In the genomic region with DNA sequence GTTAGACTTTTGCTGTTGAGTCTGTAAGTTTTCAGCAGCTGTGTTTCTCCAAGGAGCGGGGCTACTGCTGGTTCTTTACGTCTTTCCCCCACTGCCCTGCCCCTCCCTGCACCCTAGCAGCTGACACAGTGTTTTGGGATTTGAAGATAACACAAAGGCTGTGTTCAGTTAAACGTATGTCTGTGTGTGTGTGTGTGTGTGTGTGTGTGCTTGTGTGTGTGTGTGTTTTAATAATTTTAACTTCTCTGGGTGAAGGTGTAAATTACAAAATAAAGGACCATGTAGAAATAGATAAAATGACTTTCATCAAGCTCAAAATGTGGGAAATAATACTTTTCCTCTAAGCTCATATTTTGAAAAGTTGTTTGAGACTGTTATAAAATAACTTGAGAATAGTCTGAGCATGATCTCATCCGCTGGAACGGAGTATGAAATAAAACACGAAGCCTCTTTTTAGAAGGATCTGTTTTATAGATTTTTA, we compare ENCODE assay signal across 1 cellular context.
TF ChIP-seq lines count a peak whose summit lies in the region.

No MANE protein-coding gene starts in this region.

TF ChIP-seq in H1, 55 proteins besides CTCF, POLR2A, EP300 and RAD21:
- no peak for TF ChIP-seq SAP30 (IDR thresholded peaks at IDR 0.05; ENCODE audit: insufficient read depth, insufficient replicate concordance, low read length)
- no peak for TF ChIP-seq EZH2 (IDR thresholded peaks at IDR 0.05; ENCODE audit: low read depth, low read length, severe bottlenecking)
- TF ChIP-seq, protein P1, sequence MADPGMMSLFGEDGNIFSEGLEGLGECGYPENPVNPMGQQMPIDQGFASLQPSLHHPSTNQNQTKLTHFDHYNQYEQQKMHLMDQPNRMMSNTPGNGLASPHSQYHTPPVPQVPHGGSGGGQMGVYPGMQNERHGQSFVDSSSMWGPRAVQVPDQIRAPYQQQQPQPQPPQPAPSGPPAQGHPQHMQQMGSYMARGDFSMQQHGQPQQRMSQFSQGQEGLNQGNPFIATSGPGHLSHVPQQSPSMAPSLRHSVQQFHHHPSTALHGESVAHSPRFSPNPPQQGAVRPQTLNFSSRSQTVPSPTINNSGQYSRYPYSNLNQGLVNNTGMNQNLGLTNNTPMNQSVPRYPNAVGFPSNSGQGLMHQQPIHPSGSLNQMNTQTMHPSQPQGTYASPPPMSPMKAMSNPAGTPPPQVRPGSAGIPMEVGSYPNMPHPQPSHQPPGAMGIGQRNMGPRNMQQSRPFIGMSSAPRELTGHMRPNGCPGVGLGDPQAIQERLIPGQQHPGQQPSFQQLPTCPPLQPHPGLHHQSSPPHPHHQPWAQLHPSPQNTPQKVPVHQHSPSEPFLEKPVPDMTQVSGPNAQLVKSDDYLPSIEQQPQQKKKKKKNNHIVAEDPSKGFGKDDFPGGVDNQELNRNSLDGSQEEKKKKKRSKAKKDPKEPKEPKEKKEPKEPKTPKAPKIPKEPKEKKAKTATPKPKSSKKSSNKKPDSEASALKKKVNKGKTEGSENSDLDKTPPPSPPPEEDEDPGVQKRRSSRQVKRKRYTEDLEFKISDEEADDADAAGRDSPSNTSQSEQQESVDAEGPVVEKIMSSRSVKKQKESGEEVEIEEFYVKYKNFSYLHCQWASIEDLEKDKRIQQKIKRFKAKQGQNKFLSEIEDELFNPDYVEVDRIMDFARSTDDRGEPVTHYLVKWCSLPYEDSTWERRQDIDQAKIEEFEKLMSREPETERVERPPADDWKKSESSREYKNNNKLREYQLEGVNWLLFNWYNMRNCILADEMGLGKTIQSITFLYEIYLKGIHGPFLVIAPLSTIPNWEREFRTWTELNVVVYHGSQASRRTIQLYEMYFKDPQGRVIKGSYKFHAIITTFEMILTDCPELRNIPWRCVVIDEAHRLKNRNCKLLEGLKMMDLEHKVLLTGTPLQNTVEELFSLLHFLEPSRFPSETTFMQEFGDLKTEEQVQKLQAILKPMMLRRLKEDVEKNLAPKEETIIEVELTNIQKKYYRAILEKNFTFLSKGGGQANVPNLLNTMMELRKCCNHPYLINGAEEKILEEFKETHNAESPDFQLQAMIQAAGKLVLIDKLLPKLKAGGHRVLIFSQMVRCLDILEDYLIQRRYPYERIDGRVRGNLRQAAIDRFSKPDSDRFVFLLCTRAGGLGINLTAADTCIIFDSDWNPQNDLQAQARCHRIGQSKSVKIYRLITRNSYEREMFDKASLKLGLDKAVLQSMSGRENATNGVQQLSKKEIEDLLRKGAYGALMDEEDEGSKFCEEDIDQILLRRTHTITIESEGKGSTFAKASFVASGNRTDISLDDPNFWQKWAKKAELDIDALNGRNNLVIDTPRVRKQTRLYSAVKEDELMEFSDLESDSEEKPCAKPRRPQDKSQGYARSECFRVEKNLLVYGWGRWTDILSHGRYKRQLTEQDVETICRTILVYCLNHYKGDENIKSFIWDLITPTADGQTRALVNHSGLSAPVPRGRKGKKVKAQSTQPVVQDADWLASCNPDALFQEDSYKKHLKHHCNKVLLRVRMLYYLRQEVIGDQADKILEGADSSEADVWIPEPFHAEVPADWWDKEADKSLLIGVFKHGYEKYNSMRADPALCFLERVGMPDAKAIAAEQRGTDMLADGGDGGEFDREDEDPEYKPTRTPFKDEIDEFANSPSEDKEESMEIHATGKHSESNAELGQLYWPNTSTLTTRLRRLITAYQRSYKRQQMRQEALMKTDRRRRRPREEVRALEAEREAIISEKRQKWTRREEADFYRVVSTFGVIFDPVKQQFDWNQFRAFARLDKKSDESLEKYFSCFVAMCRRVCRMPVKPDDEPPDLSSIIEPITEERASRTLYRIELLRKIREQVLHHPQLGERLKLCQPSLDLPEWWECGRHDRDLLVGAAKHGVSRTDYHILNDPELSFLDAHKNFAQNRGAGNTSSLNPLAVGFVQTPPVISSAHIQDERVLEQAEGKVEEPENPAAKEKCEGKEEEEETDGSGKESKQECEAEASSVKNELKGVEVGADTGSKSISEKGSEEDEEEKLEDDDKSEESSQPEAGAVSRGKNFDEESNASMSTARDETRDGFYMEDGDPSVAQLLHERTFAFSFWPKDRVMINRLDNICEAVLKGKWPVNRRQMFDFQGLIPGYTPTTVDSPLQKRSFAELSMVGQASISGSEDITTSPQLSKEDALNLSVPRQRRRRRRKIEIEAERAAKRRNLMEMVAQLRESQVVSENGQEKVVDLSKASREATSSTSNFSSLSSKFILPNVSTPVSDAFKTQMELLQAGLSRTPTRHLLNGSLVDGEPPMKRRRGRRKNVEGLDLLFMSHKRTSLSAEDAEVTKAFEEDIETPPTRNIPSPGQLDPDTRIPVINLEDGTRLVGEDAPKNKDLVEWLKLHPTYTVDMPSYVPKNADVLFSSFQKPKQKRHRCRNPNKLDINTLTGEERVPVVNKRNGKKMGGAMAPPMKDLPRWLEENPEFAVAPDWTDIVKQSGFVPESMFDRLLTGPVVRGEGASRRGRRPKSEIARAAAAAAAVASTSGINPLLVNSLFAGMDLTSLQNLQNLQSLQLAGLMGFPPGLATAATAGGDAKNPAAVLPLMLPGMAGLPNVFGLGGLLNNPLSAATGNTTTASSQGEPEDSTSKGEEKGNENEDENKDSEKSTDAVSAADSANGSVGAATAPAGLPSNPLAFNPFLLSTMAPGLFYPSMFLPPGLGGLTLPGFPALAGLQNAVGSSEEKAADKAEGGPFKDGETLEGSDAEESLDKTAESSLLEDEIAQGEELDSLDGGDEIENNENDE (IDR thresholded peaks at IDR 0.05; ENCODE audit: insufficient replicate concordance, low read length): no peak
- TF ChIP-seq, protein P2, sequence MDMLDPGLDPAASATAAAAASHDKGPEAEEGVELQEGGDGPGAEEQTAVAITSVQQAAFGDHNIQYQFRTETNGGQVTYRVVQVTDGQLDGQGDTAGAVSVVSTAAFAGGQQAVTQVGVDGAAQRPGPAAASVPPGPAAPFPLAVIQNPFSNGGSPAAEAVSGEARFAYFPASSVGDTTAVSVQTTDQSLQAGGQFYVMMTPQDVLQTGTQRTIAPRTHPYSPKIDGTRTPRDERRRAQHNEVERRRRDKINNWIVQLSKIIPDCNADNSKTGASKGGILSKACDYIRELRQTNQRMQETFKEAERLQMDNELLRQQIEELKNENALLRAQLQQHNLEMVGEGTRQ (IDR thresholded peaks at IDR 0.05; ENCODE audit: low read length): no peak
- TF ChIP-seq SP1 (IDR thresholded peaks at IDR 0.05; ENCODE audit: low read depth, low read length): no peak
- TF ChIP-seq SUZ12 (IDR thresholded peaks at IDR 0.05; ENCODE audit: low read length): no peak
- TF ChIP-seq SRF (IDR thresholded peaks at IDR 0.05; ENCODE audit: low read depth, low read length): no peak
- TF ChIP-seq JUN (IDR thresholded peaks at IDR 0.05; ENCODE audit: low read depth, low read length): no peak
- TF ChIP-seq, protein P3, sequence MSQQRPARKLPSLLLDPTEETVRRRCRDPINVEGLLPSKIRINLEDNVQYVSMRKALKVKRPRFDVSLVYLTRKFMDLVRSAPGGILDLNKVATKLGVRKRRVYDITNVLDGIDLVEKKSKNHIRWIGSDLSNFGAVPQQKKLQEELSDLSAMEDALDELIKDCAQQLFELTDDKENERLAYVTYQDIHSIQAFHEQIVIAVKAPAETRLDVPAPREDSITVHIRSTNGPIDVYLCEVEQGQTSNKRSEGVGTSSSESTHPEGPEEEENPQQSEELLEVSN (IDR thresholded peaks at IDR 0.05): no peak
- no peak for TF ChIP-seq RFX5 (IDR thresholded peaks at IDR 0.05; ENCODE audit: borderline replicate concordance, low read depth, low read length)
- TF ChIP-seq BACH1 (IDR thresholded peaks at IDR 0.05; ENCODE audit: low read length): no peak
- no peak for TF ChIP-seq KDM5A (IDR thresholded peaks at IDR 0.05; ENCODE audit: low read length)
- TF ChIP-seq, protein P4, sequence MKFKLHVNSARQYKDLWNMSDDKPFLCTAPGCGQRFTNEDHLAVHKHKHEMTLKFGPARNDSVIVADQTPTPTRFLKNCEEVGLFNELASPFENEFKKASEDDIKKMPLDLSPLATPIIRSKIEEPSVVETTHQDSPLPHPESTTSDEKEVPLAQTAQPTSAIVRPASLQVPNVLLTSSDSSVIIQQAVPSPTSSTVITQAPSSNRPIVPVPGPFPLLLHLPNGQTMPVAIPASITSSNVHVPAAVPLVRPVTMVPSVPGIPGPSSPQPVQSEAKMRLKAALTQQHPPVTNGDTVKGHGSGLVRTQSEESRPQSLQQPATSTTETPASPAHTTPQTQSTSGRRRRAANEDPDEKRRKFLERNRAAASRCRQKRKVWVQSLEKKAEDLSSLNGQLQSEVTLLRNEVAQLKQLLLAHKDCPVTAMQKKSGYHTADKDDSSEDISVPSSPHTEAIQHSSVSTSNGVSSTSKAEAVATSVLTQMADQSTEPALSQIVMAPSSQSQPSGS (IDR thresholded peaks at IDR 0.05; ENCODE audit: low read length): no peak
- no peak for TF ChIP-seq SIRT6 (IDR thresholded peaks at IDR 0.05; ENCODE audit: low read length)
- no peak for TF ChIP-seq TAF1 (IDR thresholded peaks at IDR 0.05; ENCODE audit: low read depth, low read length)
- TF ChIP-seq, protein P5, sequence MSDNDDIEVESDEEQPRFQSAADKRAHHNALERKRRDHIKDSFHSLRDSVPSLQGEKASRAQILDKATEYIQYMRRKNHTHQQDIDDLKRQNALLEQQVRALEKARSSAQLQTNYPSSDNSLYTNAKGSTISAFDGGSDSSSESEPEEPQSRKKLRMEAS (IDR thresholded peaks at IDR 0.05): no peak
- no peak for TF ChIP-seq TCF12 (IDR thresholded peaks at IDR 0.05; ENCODE audit: low read depth, low read length)
- TF ChIP-seq BRCA1 (IDR thresholded peaks at IDR 0.05; ENCODE audit: low read depth, low read length): no peak
- TF ChIP-seq RNF2 (IDR thresholded peaks at IDR 0.05; ENCODE audit: borderline replicate concordance, low read depth, low read length, missing control alignments, poor library complexity, severe bottlenecking): no peak
- no peak for TF ChIP-seq YY1 (IDR thresholded peaks at IDR 0.05; ENCODE audit: low read depth, low read length)
